Comparison of ENCODE assay signal across 8 cellular contexts in the genomic region with DNA sequence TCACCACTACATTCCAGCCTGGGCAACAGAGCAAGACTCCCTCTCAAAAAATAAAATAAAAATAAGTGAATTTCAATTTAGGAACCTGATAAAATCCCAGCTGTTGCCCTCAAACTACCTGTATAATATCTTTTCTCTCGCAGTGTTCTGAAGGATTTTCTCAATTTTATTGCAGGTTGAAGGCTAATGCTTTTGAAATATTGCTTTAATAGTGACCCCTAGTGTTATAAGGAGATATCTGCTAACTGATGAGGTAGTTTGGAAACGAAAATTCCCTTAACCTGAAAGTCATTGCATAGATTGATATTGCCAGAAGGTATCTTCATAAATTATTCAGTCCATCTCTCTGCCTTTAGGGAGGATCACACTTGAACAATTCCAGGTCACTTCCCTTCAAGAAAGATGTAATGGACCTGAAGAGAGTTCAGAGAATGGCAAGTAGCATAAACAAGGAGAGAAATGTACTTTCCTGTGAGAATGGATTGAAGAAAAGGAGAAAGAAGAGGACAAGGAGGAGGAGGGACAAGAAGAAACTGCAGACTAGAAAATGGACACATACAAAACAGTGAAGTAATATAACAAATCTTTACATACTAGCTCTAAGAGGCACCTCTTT. TPM values are rescaled to one million over a fixed set of nuclear protein-coding genes. Genes with fewer than 3 reads are reported as not detected.
DNase-seq lines count a peak whose midpoint lies in the region; ATAC-seq and TF ChIP-seq lines count a peak whose summit lies in the region.

No MANE protein-coding gene starts in this region.

- peaks cover 0 to 4% of the 10 kb centered on the region in 2 donors for H3K4me1 Mint-ChIP-seq in natural killer cell
- H3K4me1 Mint-ChIP-seq in natural killer cell treated with Interleukin-12 subunit alpha and Interleukin-12 subunit beta and Interleukin-15 and Interleukin-18, amount 100 ng/mL, for 72 hours (ENCODE audit: low read depth in 2 of 2): peaks cover 0 to 4% of the 10 kb centered on the region in 2 donors

- H3K27ac ChIP-seq in breast epithelium: no peak overlapping the region

- intact Hi-C loops in natural killer cell (cut with micrococcal nuclease) (loop anchor here (1.0 to 2.0 kb wide), 3 partner anchors 234 to 327 kb away; no protein-coding TSS in a partner anchor), breast epithelium (cut with DNase I; ENCODE audit: low total_unique reads) (no loop called here)

- no peaks in the 10 kb centered on the region for H3K36me3 Mint-ChIP-seq in natural killer cell
- H3K36me3 Mint-ChIP-seq in natural killer cell treated with Interleukin-12 subunit alpha and Interleukin-12 subunit beta and Interleukin-15 and Interleukin-18, amount 100 ng/mL, for 72 hours: no peaks in the 10 kb centered on the region

- H3K4me3 Mint-ChIP-seq in natural killer cell: no peak overlapping the region
- H3K4me3 Mint-ChIP-seq in natural killer cell treated with Interleukin-12 subunit alpha and Interleukin-12 subunit beta and Interleukin-15 and Interleukin-18, amount 100 ng/mL, for 72 hours: no peak overlapping the region

- H3K4me3 ChIP-seq in breast epithelium: no peak overlapping the region

- no peak overlapping the region for H3K27ac Mint-ChIP-seq in natural killer cell
- H3K27ac Mint-ChIP-seq in natural killer cell treated with Interleukin-12 subunit alpha and Interleukin-12 subunit beta and Interleukin-15 and Interleukin-18, amount 100 ng/mL, for 72 hours: no peak overlapping the region

- H3K27me3 Mint-ChIP-seq in natural killer cell (ENCODE audit: low read depth in 2 of 2): peaks cover 3 to 6% of the 10 kb centered on the region in 2 donors
- peaks cover 6 to 7% of the 10 kb centered on the region in 2 donors for H3K27me3 Mint-ChIP-seq in natural killer cell treated with Interleukin-12 subunit alpha and Interleukin-12 subunit beta and Interleukin-15 and Interleukin-18, amount 100 ng/mL, for 72 hours

- H3K9me3 Mint-ChIP-seq in natural killer cell: no peaks in the 10 kb centered on the region
- no peaks in the 10 kb centered on the region for H3K9me3 Mint-ChIP-seq in natural killer cell treated with Interleukin-12 subunit alpha and Interleukin-12 subunit beta and Interleukin-15 and Interleukin-18, amount 100 ng/mL, for 72 hours

- no peaks in the 10 kb centered on the region for H3K4me1 ChIP-seq in breast epithelium

- TF ChIP-seq CTCF in natural killer cell (IDR thresholded peaks at IDR 0.05): peak; percentile 49
- TF ChIP-seq CTCF in breast epithelium (IDR thresholded peaks at IDR 0.05): peak in 2 of 3 donors; percentile 57 to 68

- H3K27me3 ChIP-seq in breast epithelium: no peaks in the 10 kb centered on the region

- no peak for DNase-seq in natural killer cell
- no peak for DNase-seq in natural killer cell treated with Interleukin-12 subunit alpha and Interleukin-12 subunit beta and Interleukin-15 and Interleukin-18, amount 100 ng/mL, for 72 hours (ENCODE audit: low spot score)
- peak; percentile 5 for DNase-seq in NCI-H2029 (lab: John Stamatoyannopoulos, UW)
- DNase-seq in breast epithelium (ENCODE audit: low spot score in 2 of 2): no peak
- DNase-seq in lung microvascular endothelial cell (ENCODE audit: low read depth in 2 of 2): peak; percentile 22 to 40
- DNase-seq in ureter (ENCODE audit: low spot score): no peak

- no peak for TF ChIP-seq POLR2A in breast epithelium (IDR thresholded peaks at IDR 0.05)

- H3K9me3 ChIP-seq in breast epithelium: no peaks in the 10 kb centered on the region

- no peaks in the 10 kb centered on the region for H3K36me3 ChIP-seq in breast epithelium

- ATAC-seq in natural killer cell (peak in 2 of 3 donors; percentile 44 to 45), GM19397 (IDR thresholded peaks at IDR 0.05; ENCODE audit: unreplicated experiment) (no peak), GM19455 (IDR thresholded peaks at IDR 0.05; ENCODE audit: unreplicated experiment) (no peak)
- no peak for ATAC-seq in natural killer cell treated with Interleukin-12 subunit alpha and Interleukin-12 subunit beta and Interleukin-15 and Interleukin-18, amount 100 ng/mL, for 72 hours

RNA-seq across cellular contexts. Expression of a gene that starts 44.1 kb away (rescaled TPM):
- total RNA-seq in natural killer cell: not detected
- total RNA-seq in natural killer cell treated with Interleukin-12 subunit alpha and Interleukin-12 subunit beta and Interleukin-15 and Interleukin-18, amount 100 ng/mL, for 72 hours: under 1 TPM; 0.36 to 0.45 TPM
- total RNA-seq in breast epithelium: 1 to 10 TPM in 1 of 3 donors, under 1 TPM in 2; 0.16 to 1.6 (median 0.66) TPM
- not detected in 2 replicates for total RNA-seq in lung microvascular endothelial cell
- total RNA-seq in ureter: 1.6 TPM

RNA-seq across cellular contexts. Expression of a gene that starts 44.3 kb away (rescaled TPM):
- total RNA-seq in natural killer cell: 10 to 100 TPM; 13.7 to 20.6 (median 14.6) TPM
- total RNA-seq in natural killer cell treated with Interleukin-12 subunit alpha and Interleukin-12 subunit beta and Interleukin-15 and Interleukin-18, amount 100 ng/mL, for 72 hours: 10 to 100 TPM; 17.8 to 21.0 TPM
- 10 to 100 TPM; 25.3 to 54.9 (median 39.0) TPM for total RNA-seq in breast epithelium
- 21.6 and 22.0 TPM in 2 replicates for total RNA-seq in lung microvascular endothelial cell
- 56.5 TPM for total RNA-seq in ureter

RNA-seq across cellular contexts. Expression of a gene that starts 55.6 kb away (rescaled TPM):
- total RNA-seq in natural killer cell (10 to 100 TPM in 2 of 3 donors, 1 to 10 TPM in 1; 9.8 to 45.4 (median 10.5) TPM), breast epithelium (1 to 10 TPM; 1.3 to 7.2 (median 5.6) TPM), lung microvascular endothelial cell (0.20 and 2.0 TPM in 2 replicates), ureter (86.5 TPM)
- total RNA-seq in natural killer cell treated with Interleukin-12 subunit alpha and Interleukin-12 subunit beta and Interleukin-15 and Interleukin-18, amount 100 ng/mL, for 72 hours: 10 to 100 TPM; 14.9 to 23.2 TPM

Comparison
In these comparisons a context has a peak if more than half of its experiments do, and no peak if none do; other contexts are left out.
1. ATAC-seq: peak in natural killer cell (2 of 3); none in natural killer cell treated with Interleukin-12 subunit alpha and Interleukin-12 subunit beta and Interleukin-15 and Interleukin-18, amount 100 ng/mL, for 72 hours (0 of 2), GM19397 (single experiment) and GM19455 (single experiment).
2. DNase-seq: peak in NCI-H2029 (single experiment) and lung microvascular endothelial cell (2 of 2); none in natural killer cell (single experiment), natural killer cell treated with Interleukin-12 subunit alpha and Interleukin-12 subunit beta and Interleukin-15 and Interleukin-18, amount 100 ng/mL, for 72 hours (single experiment), breast epithelium (0 of 2) and ureter (single experiment).